ENCODE assay signal across 14 cellular contexts in genomic region chr12:85834378-85834777, GRCh38. TPM values are rescaled to one million over a fixed set of nuclear protein-coding genes. Genes with fewer than 3 reads are reported as not detected.
DNase-seq lines count a peak whose midpoint lies in the region; ATAC-seq and TF ChIP-seq lines count a peak whose summit lies in the region.
"Had no signal": no experiment of that assay in that cellular context is flagged by ENCODE, and none has a peak within 500 bp of the region (broad histone marks: within the 10 kb centered on the region; RNA-seq: fewer than 3 reads in every experiment).

No MANE protein-coding gene starts in this region.

- peak overlapping the region; percentile 65 for H3K4me3 Mint-ChIP-seq in nephron progenitor cell
- H3K4me3 Mint-ChIP-seq: activated CD4-positive, alpha-beta T cell treated with anti-CD3 and anti-CD28 coated beads, Interleukin-2, amount 10 ng/mL, durations not matched to agents 7 days and 5 days; natural killer cell treated with Interleukin-12 subunit alpha and Interleukin-12 subunit beta and Interleukin-15 and Interleukin-18, amount 100 ng/mL, for 72 hours; T-helper 17 cell had no signal

- H4K20me1 ChIP-seq in PC-3 (ENCODE audit: low read length): no peaks in the 10 kb centered on the region

- no peak overlapping the region for H3K27ac Mint-ChIP-seq in nephron progenitor cell
- H3K27ac Mint-ChIP-seq: activated CD4-positive, alpha-beta T cell treated with anti-CD3 and anti-CD28 coated beads, Interleukin-2, amount 10 ng/mL, durations not matched to agents 7 days and 5 days; activated T-helper 2 cell treated with anti-CD3 and anti-CD28 coated beads, Interferon-gamma antibody, Interleukin-2, Interleukin-4, amounts not matched to agents 10 μg/mL and 5 μg/mL and 100 μg/mL, durations not matched to agents 14 hours and 24 hours and 36 hours; natural killer cell treated with Interleukin-12 subunit alpha and Interleukin-12 subunit beta and Interleukin-15 and Interleukin-18, amount 100 ng/mL, for 72 hours; T-helper 17 cell had no signal

- peak overlapping the region; percentile 91 for H3K4me2 ChIP-seq in PC-3 (ENCODE audit: low read length)

- H3K4me3 ChIP-seq in AG10803 (ENCODE audit: low read length) (no peak overlapping the region), PC-3 (ENCODE audit: low read length) (no peak overlapping the region), epithelial cell of proximal tubule (ENCODE audit: low read depth, low read length) (peak overlapping the region; percentile 73)

- BruUV-seq in PC-3 (replicated peaks; lab: Mats Ljungman, UMichigan): no TSS peak

- no peaks in the 10 kb centered on the region for H3K9me3 Mint-ChIP-seq in nephron progenitor cell
- H3K9me3 Mint-ChIP-seq: activated CD4-positive, alpha-beta T cell treated with anti-CD3 and anti-CD28 coated beads, Interleukin-2, amount 10 ng/mL, durations not matched to agents 7 days and 5 days; activated T-helper 2 cell treated with anti-CD3 and anti-CD28 coated beads, Interferon-gamma antibody, Interleukin-2, Interleukin-4, amounts not matched to agents 10 μg/mL and 5 μg/mL and 100 μg/mL, durations not matched to agents 14 hours and 24 hours and 36 hours; natural killer cell treated with Interleukin-12 subunit alpha and Interleukin-12 subunit beta and Interleukin-15 and Interleukin-18, amount 100 ng/mL, for 72 hours had no signal

- no peaks in the 10 kb centered on the region for H3K36me3 ChIP-seq in PC-3 (ENCODE audit: low read depth, low read length)

- H3K4me1 Mint-ChIP-seq in nephron progenitor cell: peaks cover 27% of the 10 kb centered on the region
- H3K4me1 Mint-ChIP-seq: activated CD4-positive, alpha-beta T cell treated with anti-CD3 and anti-CD28 coated beads, Interleukin-2, amount 10 ng/mL, durations not matched to agents 7 days and 5 days; T-helper 17 cell had no signal

- intact Hi-C loops in PC-3 (cut with micrococcal nuclease): loop anchor here (2.0 kb wide), 1 partner anchor 14 kb away; no protein-coding TSS in a partner anchor

- no peaks in the 10 kb centered on the region for H3K36me3 Mint-ChIP-seq in nephron progenitor cell (ENCODE audit: low read depth)
- H3K36me3 Mint-ChIP-seq: natural killer cell treated with Interleukin-12 subunit alpha and Interleukin-12 subunit beta and Interleukin-15 and Interleukin-18, amount 100 ng/mL, for 72 hours had no signal

- no peaks in the 10 kb centered on the region for H3K9me2 ChIP-seq in PC-3 (replicated peaks; ENCODE audit: low read length)

- ATAC-seq in PC-3: peak; percentile 35
- ATAC-seq in HG02642 (IDR thresholded peaks at IDR 0.05; ENCODE audit: poor library complexity, unreplicated experiment): no peak
- ATAC-seq in GM21367 (IDR thresholded peaks at IDR 0.05; ENCODE audit: unreplicated experiment): no peak
- no peak for ATAC-seq in GM18517 (IDR thresholded peaks at IDR 0.05; ENCODE audit: unreplicated experiment)
- ATAC-seq: natural killer cell treated with Interleukin-12 subunit alpha and Interleukin-12 subunit beta and Interleukin-15 and Interleukin-18, amount 100 ng/mL, for 72 hours; T-helper 17 cell had no signal

- no peak overlapping the region for H3K27ac ChIP-seq in PC-3 (ENCODE audit: low read length)

- no peaks in the 10 kb centered on the region for H3K9me3 ChIP-seq in PC-3 (ENCODE audit: low read length)

- no peaks in the 10 kb centered on the region for H3K27me3 Mint-ChIP-seq in nephron progenitor cell (ENCODE audit: low read depth, poor library complexity)
- H3K27me3 Mint-ChIP-seq: T-helper 17 cell had no signal

- no peak overlapping the region for H2AFZ ChIP-seq in PC-3 (ENCODE audit: low read length)

- no peaks in the 10 kb centered on the region for H3F3A ChIP-seq in PC-3 (ENCODE audit: low read length, unreplicated experiment)

- TF ChIP-seq CTCF in AG10803 (conservative IDR thresholded peaks at IDR 0.05; ENCODE audit: low read length) (0 out of 2 replicates have a peak, but pooled peaks have one; percentile 8), PC-3 (conservative IDR thresholded peaks at IDR 0.05; ENCODE audit: low read depth, low read length) (no peak), epithelial cell of proximal tubule (conservative IDR thresholded peaks at IDR 0.05; ENCODE audit: low read depth, low read length) (no peak), nephron progenitor cell (IDR thresholded peaks at IDR 0.05) (no peak)

- POLR2A ChIA-PET in PC-3 (lab: Charles Lee; ENCODE audit: unreplicated experiment): no interaction called here

- CTCF ChIA-PET in PC-3 (lab: Charles Lee): no interaction called here

- H3K27me3 ChIP-seq in PC-3 (ENCODE audit: low read length): no peaks in the 10 kb centered on the region

- peak; percentile 12 for DNase-seq in AG10803 (ENCODE audit: low read depth)
- peak; percentile 47 for DNase-seq in PC-3
- DNase-seq in epithelial cell of proximal tubule (ENCODE audit: low read depth): no peak
- DNase-seq in nephron progenitor cell: no peak
- no peak for DNase-seq in COLO829 (ENCODE audit: low spot score)
- DNase-seq: activated CD4-positive, alpha-beta T cell treated with anti-CD3 and anti-CD28 coated beads, Interleukin-2, amount 10 ng/mL, durations not matched to agents 7 days and 5 days; NCI-H2171; T-helper 17 cell had no signal

- peaks cover 34% of the 10 kb centered on the region for H3K4me1 ChIP-seq in PC-3 (ENCODE audit: insufficient read depth, low read length)

- H3K79me2 ChIP-seq in PC-3 (ENCODE audit: low read length): no peaks in the 10 kb centered on the region

- H3K9ac ChIP-seq in PC-3 (ENCODE audit: low read length): no peak overlapping the region

RNA-seq across cellular contexts. Expression of gene RASSF9, which starts 1.8 kb away (rescaled TPM):
- total RNA-seq in PC-3 (2014; rRNA removed) (0.17 TPM in 1 of 2 replicates, not detected in the other), epithelial cell of proximal tubule (1.8 and 3.8 TPM in 2 replicates)
- total RNA-seq: activated CD4-positive, alpha-beta T cell treated with anti-CD3 and anti-CD28 coated beads, Interleukin-2, amount 10 ng/mL, durations not matched to agents 7 days and 5 days; activated T-helper 2 cell treated with anti-CD3 and anti-CD28 coated beads, Interferon-gamma antibody, Interleukin-2, Interleukin-4, amounts not matched to agents 10 μg/mL and 5 μg/mL and 100 μg/mL, durations not matched to agents 14 hours and 24 hours and 36 hours; natural killer cell treated with Interleukin-12 subunit alpha and Interleukin-12 subunit beta and Interleukin-15 and Interleukin-18, amount 100 ng/mL, for 72 hours; RPMI7951; T-helper 17 cell had no signal

RNA-seq across cellular contexts. Expression of gene NTS, which starts 39.7 kb away (rescaled TPM):
- not detected in 2 replicates for total RNA-seq in PC-3 (2014; rRNA removed)
- 0.51 TPM in 1 of 2 replicates, not detected in the other for total RNA-seq in epithelial cell of proximal tubule
- total RNA-seq: activated CD4-positive, alpha-beta T cell treated with anti-CD3 and anti-CD28 coated beads, Interleukin-2, amount 10 ng/mL, durations not matched to agents 7 days and 5 days; activated T-helper 2 cell treated with anti-CD3 and anti-CD28 coated beads, Interferon-gamma antibody, Interleukin-2, Interleukin-4, amounts not matched to agents 10 μg/mL and 5 μg/mL and 100 μg/mL, durations not matched to agents 14 hours and 24 hours and 36 hours; natural killer cell treated with Interleukin-12 subunit alpha and Interleukin-12 subunit beta and Interleukin-15 and Interleukin-18, amount 100 ng/mL, for 72 hours; RPMI7951; T-helper 17 cell had no signal

Comparison
In these comparisons a context has a peak if more than half of its experiments do, and no peak if none do; other contexts are left out.
1. DNase-seq: peak in AG10803 (single experiment) and PC-3 (single experiment); none in epithelial cell of proximal tubule (single experiment), nephron progenitor cell (single experiment) and COLO829 (single experiment).